Comparison of ENCODE assay signal across 25 cellular contexts in the genomic region with DNA sequence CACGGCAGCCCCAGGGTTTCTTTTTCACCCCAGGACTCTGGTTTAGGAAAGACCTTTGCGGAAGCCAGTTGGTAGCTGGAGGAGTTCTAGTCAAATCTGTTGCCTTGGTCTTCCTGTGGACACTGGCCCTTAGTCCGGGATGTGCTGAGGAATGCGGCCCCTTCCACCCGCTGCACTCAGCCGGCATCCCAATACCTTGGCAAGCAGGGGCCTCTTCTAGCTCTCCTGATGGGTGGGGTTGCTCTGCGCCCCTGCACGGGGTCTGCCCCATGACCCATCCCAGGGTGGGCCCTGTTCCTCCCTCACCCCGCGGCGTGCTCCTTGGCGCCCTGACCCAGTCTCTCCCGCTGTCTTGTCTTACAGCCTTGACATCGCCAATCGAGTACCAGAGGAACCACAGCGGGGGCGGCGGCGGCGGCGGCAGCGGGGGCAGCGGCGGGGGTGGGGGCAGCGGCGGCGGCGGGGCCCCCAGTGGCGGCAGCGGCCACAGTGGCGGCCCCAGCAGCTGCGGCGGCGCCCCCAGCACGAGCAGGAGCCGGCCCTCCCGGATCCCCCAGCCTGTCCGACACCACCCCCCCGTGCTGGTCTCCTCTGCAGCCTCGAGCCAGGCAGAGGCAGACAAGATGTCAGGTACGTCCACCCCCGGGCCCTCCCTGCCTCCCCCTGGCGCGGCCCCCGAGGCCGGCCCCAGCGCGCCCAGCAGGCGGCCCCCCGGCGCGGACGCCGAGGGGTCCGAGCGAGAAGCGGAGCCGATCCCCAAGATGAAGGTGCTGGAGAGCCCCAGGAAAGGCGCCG.
"Had no signal": no experiment of that assay in that cellular context is flagged by ENCODE, and none has a peak within 500 bp of the region (broad histone marks: within the 10 kb centered on the region; RNA-seq: fewer than 3 reads in every experiment).

No MANE protein-coding gene starts in this region.

- ATAC-seq: activated CD4-positive, CD25-positive, alpha-beta regulatory T cell treated with anti-CD3 and anti-CD28 coated beads, Interleukin-2, amount 50 U/mL, for 24 hours; activated T-cell treated with anti-CD3 and anti-CD28 coated beads, Interleukin-2, amount 50 U/mL, for 4 hours; activated T-helper 17 cell treated with anti-CD3 and anti-CD28 coated beads, Interleukin-2, amount 50 U/mL, for 72 hours; foreskin keratinocyte; heart right ventricle; left ventricle myocardium superior had no signal

- H3K4me3 ChIP-seq: esophagus muscularis mucosa, heart right ventricle, sigmoid colon, transverse colon had no signal

- H3K9me3 Mint-ChIP-seq: activated CD4-positive, alpha-beta memory T cell treated with anti-CD3 and anti-CD28 coated beads, Interleukin-2, amount 10 ng/mL, durations not matched to agents 7 days and 5 days; activated T-helper 17 cell treated with anti-CD3 and anti-CD28 coated beads, Interleukin-2, amount 50 U/mL, for 72 hours; nephron; T-helper 2 cell treated with Interferon-gamma antibody and Interleukin-4, amounts not matched to agents 5 μg/mL and 100 μg/mL, for 36 hours had no signal

- H3K4me3 Mint-ChIP-seq: activated CD4-positive, alpha-beta memory T cell treated with anti-CD3 and anti-CD28 coated beads, Interleukin-2, amount 10 ng/mL, durations not matched to agents 7 days and 5 days; activated T-cell treated with anti-CD3 and anti-CD28 coated beads, Interleukin-2, amount 50 U/mL, for 4 hours; activated T-helper 17 cell treated with anti-CD3 and anti-CD28 coated beads, Interleukin-2, amount 50 U/mL, for 72 hours; central memory CD8-positive, alpha-beta T cell; nephron; T-helper 2 cell treated with Interferon-gamma antibody and Interleukin-4, amounts not matched to agents 5 μg/mL and 100 μg/mL, for 36 hours had no signal

- H3K27ac Mint-ChIP-seq: activated CD4-positive, alpha-beta memory T cell treated with anti-CD3 and anti-CD28 coated beads, Interleukin-2, amount 10 ng/mL, durations not matched to agents 7 days and 5 days; activated T-helper 17 cell treated with anti-CD3 and anti-CD28 coated beads, Interleukin-2, amount 50 U/mL, for 72 hours; nephron; T-helper 2 cell treated with Interferon-gamma antibody and Interleukin-4, amounts not matched to agents 5 μg/mL and 100 μg/mL, for 36 hours had no signal

- H3K27me3 Mint-ChIP-seq: activated CD4-positive, alpha-beta memory T cell treated with anti-CD3 and anti-CD28 coated beads, Interleukin-2, amount 10 ng/mL, durations not matched to agents 7 days and 5 days; activated T-helper 17 cell treated with anti-CD3 and anti-CD28 coated beads, Interleukin-2, amount 50 U/mL, for 72 hours; central memory CD8-positive, alpha-beta T cell had no signal

- DNase-seq: activated CD4-positive, alpha-beta memory T cell treated with anti-CD3 and anti-CD28 coated beads, Interleukin-2, amount 10 ng/mL, durations not matched to agents 7 days and 5 days; activated CD4-positive, alpha-beta T cell treated with anti-CD3 and anti-CD28 coated beads for 48 hours; activated CD8-positive, alpha-beta memory T cell treated with anti-CD3 and anti-CD28 coated beads, Interleukin-2, amount 50 U/mL, for 48 hours; activated gamma-delta T cell treated with Interleukin-2 at 50 U/mL for 16 hours; activated naive CD4-positive, alpha-beta T cell treated with anti-CD3 and anti-CD28 coated beads, Interleukin-2, amount 50 U/mL, for 16 hours; activated T-cell treated with anti-CD3 and anti-CD28 coated beads, Interleukin-2, amount 50 U/mL, for 4 hours; amniotic stem cell; dermis blood vessel endothelial cell; effector CD4-positive, alpha-beta T cell; foreskin keratinocyte; heart right ventricle; left ventricle myocardium superior; sigmoid colon; small intestine; stimulated activated CD4-positive, alpha-beta T cell treated with anti-CD3 and anti-CD28 coated beads, Interleukin-1b, Interleukin-23, amount 100 ng/mL, for 48 hours; stimulated activated naive CD4-positive, alpha-beta T cell; T-helper 1 cell; testis; transverse colon had no signal
